In the genomic region with DNA sequence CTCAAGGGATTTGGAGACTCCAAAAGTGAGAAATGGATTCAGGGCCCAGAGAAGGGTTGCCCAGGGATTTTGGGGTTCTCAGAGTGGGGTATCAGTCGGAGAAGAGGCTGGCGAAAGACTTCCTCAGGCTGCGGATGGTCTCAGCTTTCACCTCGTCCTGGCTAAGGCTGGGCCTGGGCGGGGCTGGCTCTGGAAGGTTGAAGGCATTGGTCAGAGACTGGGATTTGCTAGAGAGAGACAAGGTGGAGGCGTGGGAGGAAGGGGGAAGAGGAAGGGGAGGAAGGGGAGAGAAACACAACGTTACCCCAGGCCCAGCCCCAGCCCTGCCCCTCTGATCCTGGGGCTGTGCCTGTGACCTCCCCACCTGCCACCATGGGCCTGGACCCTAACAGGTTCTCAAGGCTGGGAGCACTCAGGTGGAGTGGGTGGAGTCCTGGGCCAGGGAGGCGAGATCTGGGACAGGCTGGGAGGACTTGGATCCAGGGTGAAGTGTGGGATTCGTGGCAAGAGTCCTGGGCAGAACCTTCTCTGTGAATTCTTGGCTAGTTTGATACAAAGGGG, we compare ENCODE assay signal across 1 cellular context.
TF ChIP-seq lines count a peak whose summit lies in the region.

No MANE protein-coding gene starts in this region.

TF ChIP-seq in HepG2, 621 proteins besides CTCF, POLR2A, EP300 and RAD21:
- no peak for TF ChIP-seq TBP (CRISPR knock-in tag; IDR thresholded peaks at IDR 0.05)
- TF ChIP-seq ZNF263 (CRISPR knock-in tag; IDR thresholded peaks at IDR 0.05) = no peak
- TF ChIP-seq TAF1 (CRISPR knock-in tag; IDR thresholded peaks at IDR 0.05) = no peak
- TF ChIP-seq MLXIP (CRISPR knock-in tag; IDR thresholded peaks at IDR 0.05; ENCODE audit: borderline replicate concordance) = no peak
- TF ChIP-seq KLF6 (CRISPR knock-in tag; IDR thresholded peaks at IDR 0.05) = no peak
- no peak for TF ChIP-seq ATM (IDR thresholded peaks at IDR 0.05; ENCODE audit: borderline replicate concordance)
- no peak for TF ChIP-seq KLF12 (CRISPR knock-in tag; IDR thresholded peaks at IDR 0.05; ENCODE audit: borderline replicate concordance)
- TF ChIP-seq ZNF446 (CRISPR knock-in tag; IDR thresholded peaks at IDR 0.05) = no peak
